10 cellular contexts compared by ENCODE assay signal in the genomic region with DNA sequence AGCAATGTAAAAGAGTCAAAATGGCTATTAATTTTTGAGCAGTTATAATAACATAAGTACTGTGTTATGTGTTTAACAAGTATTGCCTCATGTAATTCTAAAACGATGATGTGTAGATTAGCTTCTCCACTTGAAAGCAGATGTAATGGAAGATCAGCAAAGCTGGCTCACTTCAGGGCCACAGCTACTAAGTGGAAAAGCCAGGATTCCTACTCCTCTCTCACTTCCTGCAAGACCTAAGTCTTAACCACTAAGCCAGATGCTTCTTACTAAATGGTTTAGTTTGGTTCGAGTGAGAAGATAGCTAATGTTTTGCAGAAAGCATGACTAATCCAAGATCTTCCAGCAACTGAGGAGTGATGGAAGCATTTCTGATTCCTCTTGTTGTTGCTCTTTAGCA. TPM values are rescaled to one million over a fixed set of nuclear protein-coding genes. Genes with fewer than 3 reads are reported as not detected.
DNase-seq lines count a peak whose midpoint lies in the region; ATAC-seq and TF ChIP-seq lines count a peak whose summit lies in the region.
"Had no signal": no experiment of that assay in that cellular context is flagged by ENCODE, and none has a peak within 500 bp of the region (broad histone marks: within the 10 kb centered on the region; RNA-seq: fewer than 3 reads in every experiment).

No MANE protein-coding gene starts in this region.

- TF ChIP-seq CTCF in colonic mucosa (IDR thresholded peaks at IDR 0.05), result no peak
- TF ChIP-seq CTCF in mucosa of descending colon (IDR thresholded peaks at IDR 0.05), result no peak
- TF ChIP-seq CTCF in mammary epithelial cell (conservative IDR thresholded peaks at IDR 0.05 in 1 of 2, IDR thresholded peaks at IDR 0.05 in 1 of 2; ENCODE audit: extremely low read depth in 1 of 2, insufficient read depth in 1 of 2, low read depth in 1 of 2, low read length in 2 of 2), result no peak

- H3K4me1 ChIP-seq in colonic mucosa (no peaks in the 10 kb centered on the region), mucosa of descending colon (ENCODE audit: low read depth) (no peaks in the 10 kb centered on the region), mammary epithelial cell (ENCODE audit: insufficient read depth, low read length) (no peaks in the 10 kb centered on the region)

- no peaks in the 10 kb centered on the region for H3K79me2 ChIP-seq in mammary epithelial cell (ENCODE audit: insufficient read depth, low read length)

- BruUV-seq in mammary epithelial cell (replicated peaks; lab: Mats Ljungman, UMichigan), result no TSS peak

- H3K36me3 ChIP-seq in colonic mucosa (no peaks in the 10 kb centered on the region), mucosa of descending colon (ENCODE audit: low read depth) (no peaks in the 10 kb centered on the region), mammary epithelial cell (ENCODE audit: insufficient read depth, low read length) (no peaks in the 10 kb centered on the region)

- no peak overlapping the region for H2AFZ ChIP-seq in mammary epithelial cell (ENCODE audit: low read depth, low read length)

- H3K27me3 ChIP-seq in colonic mucosa, result no peaks in the 10 kb centered on the region
- no peaks in the 10 kb centered on the region for H3K27me3 ChIP-seq in mammary epithelial cell (ENCODE audit: insufficient read depth, low read length)

- H4K20me1 ChIP-seq in mammary epithelial cell (ENCODE audit: insufficient read depth, low read length), result no peaks in the 10 kb centered on the region

- H3K9me3 ChIP-seq in colonic mucosa (no peaks in the 10 kb centered on the region), mucosa of descending colon (no peaks in the 10 kb centered on the region), mammary epithelial cell (replicated peaks; ENCODE audit: insufficient read depth, low read length) (no peaks in the 10 kb centered on the region)

- peak overlapping the region; percentile 39 for H3K27ac ChIP-seq in colonic mucosa
- H3K27ac ChIP-seq in mammary epithelial cell (ENCODE audit: insufficient read depth, low read depth, low read length), result no peak overlapping the region

- H3K4me3 ChIP-seq in colonic mucosa, result no peak overlapping the region
- H3K4me3 ChIP-seq in mucosa of descending colon, result no peak overlapping the region
- no peak overlapping the region for H3K4me3 ChIP-seq in mammary epithelial cell (replicated peaks in 1 of 3; ENCODE audit: insufficient read depth in 1 of 3, low read depth in 2 of 3, low read length in 3 of 3)

- CTCF ChIA-PET in mammary epithelial cell (lab: Charles Lee; ENCODE audit: low non-redundant PET), result no interaction called here

- WGBS in mammary epithelial cell (ENCODE audit: low coverage, missing lambda C conversion rate), result 94% methylated on average over 2 of the region's 2 CpGs

- in situ Hi-C loops in mammary epithelial cell (cut with MboI; ENCODE audit: low sequenced_read_pairs in 2 of 2), result no loop called here

- ATAC-seq in mucosa of descending colon (peak; percentile 27), GM21526 (IDR thresholded peaks at IDR 0.05; ENCODE audit: low FRiP score, unreplicated experiment) (no peak)

- DNase-seq in AG20443 (ENCODE audit: low spot score), result peak; percentile 70
- DNase-seq in M059J (ENCODE audit: low read depth), result peak; percentile 81
- DNase-seq in colonic mucosa, result no peak
- DNase-seq in mucosa of descending colon, result no peak
- no peak for DNase-seq in mammary epithelial cell
- DNase-seq in DMS153 (lab: John Stamatoyannopoulos, UW), result no peak
- no peak for DNase-seq in stimulated activated CD4-positive, alpha-beta T cell treated with anti-CD3 and anti-CD28 coated beads, Interleukin-2, amount 100 ng/mL, for 48 hours
- DNase-seq: activated CD4-positive, alpha-beta memory T cell treated with anti-CD3 and anti-CD28 coated beads, Interleukin-2, amount 10 ng/mL, durations not matched to agents 7 days and 5 days; amygdala had no signal

- dilution Hi-C loops in mammary epithelial cell (cut with HindIII; ENCODE audit: low sequenced_read_pairs), result no loop called here

- H3K9ac ChIP-seq in colonic mucosa (ENCODE audit: low read depth in 2 of 2, low read length in 2 of 2), result no peak overlapping the region
- H3K9ac ChIP-seq in mammary epithelial cell (ENCODE audit: insufficient read depth, low read length), result no peak overlapping the region

- intact Hi-C loops in colonic mucosa (cut with DNase I) (no loop called here), mucosa of descending colon (cut with DNase I, micrococcal nuclease) (no loop called here), mammary epithelial cell (cut with micrococcal nuclease) (no loop called here)

- no peak overlapping the region for H3K4me2 ChIP-seq in mammary epithelial cell (ENCODE audit: insufficient read depth, low read depth, low read length)

RNA-seq across cellular contexts. Expression of gene TNC, which starts 15.7 kb away (rescaled TPM):
- total RNA-seq in M059J (2014; rRNA removed; shearing (Covaris generic)), result 77.5 and 151 TPM in 2 replicates
- total RNA-seq in colonic mucosa (10 to 100 TPM in 1 of 2 donors, 1 to 10 TPM in 1; 5.0 to 65.6 TPM), mucosa of descending colon (100 to 1,000 TPM in 1 of 3 donors, 10 to 100 TPM in 1, 1 to 10 TPM in 1; 6.5 to 216 (median 48.0) TPM), mammary epithelial cell (100 to 1,000 TPM in 1 of 2 donors, 10 to 100 TPM in 1; 85.8 to 178 TPM)
- 22.2 TPM for polyA plus RNA-seq in mammary epithelial cell
- 48.1 TPM for polyA minus RNA-seq in mammary epithelial cell

Comparison
In these comparisons a context has a peak if more than half of its experiments do, and no peak if none do; other contexts are left out.
1. DNase-seq: peak in AG20443 (single experiment) and M059J (single experiment); none in colonic mucosa (single experiment), mucosa of descending colon (0 of 3), mammary epithelial cell (single experiment), DMS153 (single experiment) and stimulated activated CD4-positive, alpha-beta T cell treated with anti-CD3 and anti-CD28 coated beads, Interleukin-2, amount 100 ng/mL, for 48 hours (0 of 2).